In genomic region chr12:9781360-9781759, GRCh38 we compare ENCODE assay signal across 13 cellular contexts. TPM values are rescaled to one million over a fixed set of nuclear protein-coding genes. Genes with fewer than 3 reads are reported as not detected.
"Had no signal": no experiment of that assay in that cellular context is flagged by ENCODE, and none has a peak within 500 bp of the region (broad histone marks: within the 10 kb centered on the region; RNA-seq: fewer than 3 reads in every experiment).

No MANE protein-coding gene starts in this region.

- H3K9me3 ChIP-seq: body of pancreas, ovary, right lobe of liver, thoracic aorta had no signal

- DNase-seq: activated CD4-positive, CD25-positive, alpha-beta regulatory T cell treated with anti-CD3 and anti-CD28 coated beads, Interleukin-2, amount 50 U/mL, for 72 hours; activated CD8-positive, alpha-beta memory T cell treated with anti-CD3 and anti-CD28 coated beads for 24 hours; activated gamma-delta T cell; body of pancreas; caudate nucleus; ovary; right lobe of liver had no signal

- H3K4me3 ChIP-seq: body of pancreas, ovary, right lobe of liver, SK-N-MC, thoracic aorta had no signal

- ATAC-seq: body of pancreas, left lobe of liver, right lobe of liver had no signal

- H3K27me3 ChIP-seq: body of pancreas, ovary, right lobe of liver had no signal

- H3K36me3 ChIP-seq: ovary, right lobe of liver, thoracic aorta had no signal

- H3K27ac ChIP-seq: body of pancreas, ovary, right lobe of liver, SK-N-MC, thoracic aorta had no signal

- H3K4me1 ChIP-seq: body of pancreas, right lobe of liver had no signal

RNA-seq across cellular contexts. Expression of gene KLRF1, which starts 45.9 kb away (rescaled TPM):
- total RNA-seq: body of pancreas, left lobe of liver had no signal

RNA-seq across cellular contexts. Expression of gene CLECL1, which starts 48.5 kb away (rescaled TPM):
- total RNA-seq: body of pancreas, lung microvascular endothelial cell, pulmonary artery endothelial cell, urinary bladder had no signal
